In the genomic region with DNA sequence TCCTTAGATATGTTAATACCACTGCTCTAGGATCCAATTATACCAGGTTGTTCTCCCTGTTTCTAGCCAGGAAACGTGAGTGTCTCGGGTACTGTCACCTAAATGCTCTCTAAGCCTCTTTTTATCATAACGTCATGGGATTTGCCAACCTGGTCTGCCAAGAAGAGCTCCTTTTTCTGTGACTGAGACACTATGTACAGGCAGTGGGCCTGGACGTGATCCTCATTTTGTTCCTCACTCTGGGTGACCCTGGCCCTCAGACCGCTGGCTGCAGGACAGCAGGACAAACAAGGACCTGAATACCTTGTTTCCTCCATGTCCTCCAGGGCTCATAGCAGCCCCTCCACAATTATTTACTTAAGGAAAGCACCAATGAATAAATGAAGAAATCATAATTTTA, we compare ENCODE assay signal across 21 cellular contexts.
"Had no signal": no experiment of that assay in that cellular context is flagged by ENCODE, and none has a peak within 500 bp of the region (broad histone marks: within the 10 kb centered on the region; RNA-seq: fewer than 3 reads in every experiment).

No MANE protein-coding gene starts in this region.

- H3K36me3 ChIP-seq: breast epithelium, MG63, Peyer's patch had no signal

- ATAC-seq: activated CD8-positive, alpha-beta memory T cell treated with anti-CD3 and anti-CD28 coated beads, Interleukin-2, amount 10 ng/mL, durations not matched to agents 7 days and 5 days; WTC11 had no signal

- H3K27me3 ChIP-seq: breast epithelium, MG63, Peyer's patch had no signal

- H3K4me3 ChIP-seq: breast epithelium, MG63, Peyer's patch had no signal

- H3K4me1 ChIP-seq: breast epithelium had no signal

- H3K9me3 ChIP-seq: breast epithelium, MG63, Peyer's patch had no signal

- H3K27ac ChIP-seq: breast epithelium, Peyer's patch, RWPE1 had no signal

- DNase-seq: activated CD4-positive, alpha-beta T cell treated with anti-CD3 and anti-CD28 coated beads for 48 hours; activated CD4-positive, alpha-beta T cell treated with anti-CD3 and anti-CD28 coated beads, Interleukin-2, amount 50 U/mL, for 48 hours; activated CD4-positive, CD25-positive, alpha-beta regulatory T cell treated with anti-CD3 and anti-CD28 coated beads, Interleukin-2, amount 50 U/mL, for 72 hours; activated CD8-positive, alpha-beta memory T cell treated with anti-CD3 and anti-CD28 coated beads, Interleukin-2, amount 10 ng/mL, durations not matched to agents 7 days and 5 days; activated effector memory CD4-positive, alpha-beta T cell treated with Interleukin-2 at 50 U/mL for 16 hours; activated naive CD4-positive, alpha-beta T cell; activated T-cell treated with anti-CD3 and anti-CD28 coated beads, Interleukin-2, amount 50 U/mL, for 24 hours; aorta; MG63; NCI-H1105; NCI-H1436; NCI-H1694 treated with DMSO at 0.1 percent for 48 hours; NCI-H2029 treated with DMSO at 0.1 percent for 48 hours; NCI-H345; NCI-H510A; NCI-H526 treated with DMSO at 0.1 percent for 48 hours; Peyer's patch; SHP77 treated with DMSO at 0.1 percent for 48 hours had no signal
